8 cellular contexts compared by ENCODE assay signal in genomic region chr1:151540982-151541377, GRCh38. TPM values are rescaled to one million over a fixed set of nuclear protein-coding genes. Genes with fewer than 3 reads are reported as not detected.
A peak's percentile ranks its signal among the peaks of the same experiment; 100 is the strongest.
DNase-seq lines count a peak whose midpoint lies in the region; ATAC-seq and TF ChIP-seq lines count a peak whose summit lies in the region.

No MANE protein-coding gene starts in this region.

- no peaks in the 10 kb centered on the region for H3K36me3 Mint-ChIP-seq in immature natural killer cell

- no peak for TF ChIP-seq POLR2A in adrenal gland (IDR thresholded peaks at IDR 0.05)
- TF ChIP-seq POLR2A in GM18505 (IDR thresholded peaks at IDR 0.05; ENCODE audit: borderline replicate concordance, extremely low read depth, insufficient read depth, insufficient read length) = no peak

- peaks cover 0 to 9% (median 0%) of the 10 kb centered on the region in 11 experiments; a peak in 3 of 22 replicates for H3K36me3 ChIP-seq in BLaER1 treated with 17β-estradiol and CSF1 and Interleukin-3, amounts not matched to agents 10 nM and 100 nM
- no peaks in the 10 kb centered on the region for H3K36me3 ChIP-seq in adrenal gland (replicated peaks in 1 of 2)

- DNase-seq in HK-2 (ENCODE audit: unreplicated experiment) (peak; percentile 41), adrenal gland (peak in 4 of 7 donors; percentile 17 to 37 (median 35)), immature natural killer cell (peak in 1 of 3 donors; percentile 10), GOT3 (lab: John Stamatoyannopoulos, UW) (no peak)
- peak; percentile 6 for DNase-seq in stimulated activated naive CD8-positive, alpha-beta T cell treated with anti-CD3 and anti-CD28 coated beads, Interleukin-15, Interleukin-2, amounts not matched to agents 100 U/mL and 50 U/mL, for 24 hours

- peaks cover 26 to 37% (median 34%) of the 10 kb centered on the region in 11 experiments for H3K27me3 ChIP-seq in BLaER1 treated with 17β-estradiol and CSF1 and Interleukin-3, amounts not matched to agents 10 nM and 100 nM
- no peaks in the 10 kb centered on the region for H3K27me3 ChIP-seq in adrenal gland

- H3K4me2 ChIP-seq in BLaER1 treated with 17β-estradiol and CSF1 and Interleukin-3, amounts not matched to agents 10 nM and 100 nM = peak overlapping the region; percentile 76 to 98 (median 91)

- TF ChIP-seq CTCF in adrenal gland (IDR thresholded peaks at IDR 0.05) = no peak

- H3K27me3 Mint-ChIP-seq in immature natural killer cell (ENCODE audit: low read depth in 3 of 3) = peaks cover 4 to 10% (median 10%) of the 10 kb centered on the region in 3 donors

- peaks cover 0 to 11% (median 0%) of the 10 kb centered on the region in 11 experiments; a peak in 2 of 22 replicates for H3K9me3 ChIP-seq in BLaER1 treated with 17β-estradiol and CSF1 and Interleukin-3, amounts not matched to agents 10 nM and 100 nM (replicated peaks in 1 of 11)
- H3K9me3 ChIP-seq in adrenal gland (replicated peaks in 1 of 3) = no peaks in the 10 kb centered on the region

- H3K27ac Mint-ChIP-seq in immature natural killer cell = peak overlapping the region in 3 of 6 donors; percentile 1 to 76 (median 25)

- peaks cover 22 to 24% of the 10 kb centered on the region in 2 donors for H3K4me1 Mint-ChIP-seq in immature natural killer cell

- peak overlapping the region; percentile 53 to 72 (median 62) for H3K4me3 ChIP-seq in BLaER1 treated with 17β-estradiol and CSF1 and Interleukin-3, amounts not matched to agents 10 nM and 100 nM
- H3K4me3 ChIP-seq in adrenal gland = peak overlapping the region; percentile 5 to 89 (median 64)

- H3K9me3 Mint-ChIP-seq in immature natural killer cell = no peaks in the 10 kb centered on the region

- no peak overlapping the region for H3K27ac ChIP-seq in BLaER1 treated with 17β-estradiol and CSF1 and Interleukin-3, amounts not matched to agents 10 nM and 100 nM
- H3K27ac ChIP-seq in adrenal gland = peak overlapping the region in 3 of 5 donors; percentile 84 to 93 (median 85)

- ATAC-seq in stimulated activated naive CD8-positive, alpha-beta T cell treated with anti-CD3 and anti-CD28 coated beads, Interleukin-15, Interleukin-2, amounts not matched to agents 100 U/mL and 50 U/mL, for 24 hours = no peak
- ATAC-seq in GM18505 (IDR thresholded peaks at IDR 0.05; ENCODE audit: unreplicated experiment) (no peak), HG02571 (IDR thresholded peaks at IDR 0.05; ENCODE audit: unreplicated experiment) (no peak)

- 16 to 23% (median 20%) methylated on average over 12 to 13 of the region's 13 CpGs for WGBS in adrenal gland, 4 donors

- intact Hi-C loops in adrenal gland (cut with DNase I) = no loop called here

- H3K4me3 Mint-ChIP-seq in immature natural killer cell = peak overlapping the region; percentile 95 to 97 (median 95)

- H3K4me1 ChIP-seq in BLaER1 treated with 17β-estradiol and CSF1 and Interleukin-3, amounts not matched to agents 10 nM and 100 nM = peaks cover 12 to 23% (median 19%) of the 10 kb centered on the region in 10 experiments
- H3K4me1 ChIP-seq in adrenal gland (replicated peaks in 1 of 2) = peaks cover 7 to 13% of the 10 kb centered on the region in 2 donors

- peak overlapping the region in 8 of 11 experiments; percentile 43 to 69 (median 54); a peak in 8 of 22 replicates for H3K9ac ChIP-seq in BLaER1 treated with 17β-estradiol and CSF1 and Interleukin-3, amounts not matched to agents 10 nM and 100 nM

- 0 out of 22 replicates have a peak, but pooled peaks cover 0 to 3% (median 0%) of the 10 kb centered on the region in 11 experiments for H4K20me1 ChIP-seq in BLaER1 treated with 17β-estradiol and CSF1 and Interleukin-3, amounts not matched to agents 10 nM and 100 nM

RNA-seq across cellular contexts. Expression of gene TUFT1, which starts 0.9 kb away (rescaled TPM):
- total RNA-seq in adrenal gland = 10 to 100 TPM in 2 of 8 donors, 1 to 10 TPM in 6; 5.5 to 14.1 (median 8.8) TPM
- polyA plus RNA-seq in adrenal gland = 10 to 100 TPM in 1 of 3 donors, 1 to 10 TPM in 2; 6.8 to 17.9 (median 9.0) TPM
- polyA plus RNA-seq in immature natural killer cell = 1 to 10 TPM in 2 of 3 donors, under 1 TPM in 1; 0.83 to 4.2 (median 1.3) TPM

RNA-seq across cellular contexts. Expression of gene CGN, which starts 29.8 kb away (rescaled TPM):
- 1 to 10 TPM in 2 of 8 donors, under 1 TPM in 6; 0.06 to 1.4 (median 0.77) TPM for total RNA-seq in adrenal gland
- polyA plus RNA-seq in adrenal gland = 1 to 10 TPM in 1 of 3 donors, under 1 TPM in 2; 0.77 to 3.2 (median 0.86) TPM
- polyA plus RNA-seq in immature natural killer cell = under 1 TPM in 1 of 3 donors, not detected in 2; 0.87 TPM

Comparison
In these comparisons a context has a peak if more than half of its experiments do, and no peak if none do; other contexts are left out.
1. H3K27ac ChIP-seq: peak in adrenal gland (3 of 5); none in BLaER1 treated with 17β-estradiol and CSF1 and Interleukin-3, amounts not matched to agents 10 nM and 100 nM (0 of 11).